1 cellular context compared by ENCODE assay signal in the genomic region with DNA sequence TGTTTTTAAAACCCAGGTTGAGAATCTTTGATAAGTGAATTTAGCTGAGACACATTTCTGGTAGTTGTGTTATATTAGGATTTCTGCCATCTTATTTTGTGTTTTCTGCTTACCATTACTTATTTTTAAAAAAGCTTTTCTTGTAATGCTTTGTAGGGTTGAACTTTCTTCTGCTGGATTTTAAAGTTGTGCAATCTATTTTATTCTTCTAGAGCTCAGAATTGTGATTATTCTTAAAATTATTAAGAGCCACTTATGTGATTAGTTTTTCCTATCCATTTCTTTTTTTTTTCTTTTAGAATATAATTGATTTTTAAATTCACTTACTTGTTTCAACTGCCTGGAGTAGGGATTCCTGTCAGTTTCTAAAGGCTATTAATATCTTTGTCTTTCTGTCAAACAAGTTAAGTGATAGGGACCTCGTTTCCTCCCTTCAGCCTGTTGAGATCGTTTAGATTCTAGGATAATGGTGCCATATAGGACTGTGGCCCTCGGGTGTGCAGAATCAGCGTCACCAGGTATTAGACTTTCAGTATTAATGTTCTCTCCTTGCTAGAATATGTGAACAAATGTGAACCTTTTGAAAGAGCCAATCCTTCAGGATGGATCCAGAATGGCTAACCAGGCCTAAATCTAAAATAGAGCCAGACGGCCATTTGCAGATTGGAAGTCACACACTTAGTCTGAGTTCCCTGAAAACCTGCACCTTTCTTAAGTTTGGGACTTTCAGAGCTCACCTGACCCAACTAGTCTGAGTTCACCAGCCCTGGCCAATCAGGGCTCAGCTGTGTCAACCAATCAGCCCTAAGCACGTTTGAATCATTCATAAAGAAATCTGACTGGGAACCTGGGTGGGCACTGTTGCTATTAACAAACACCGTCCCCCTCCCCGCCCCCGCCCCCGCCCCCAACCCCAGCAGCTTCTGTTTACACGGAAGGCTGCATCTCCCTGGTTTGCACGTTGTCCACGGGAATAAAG.
TF ChIP-seq lines count a peak whose summit lies in the region.

No MANE protein-coding gene starts in this region.

TF ChIP-seq in HepG2, 621 proteins besides CTCF, POLR2A, EP300 and RAD21:
- no peak for TF ChIP-seq HNF4G (IDR thresholded peaks at IDR 0.05; ENCODE audit: borderline replicate concordance, low read depth, low read length)
- TF ChIP-seq HNF4G (CRISPR knock-in tag; IDR thresholded peaks at IDR 0.05; ENCODE audit: borderline replicate concordance, low read depth): no peak
- TF ChIP-seq, protein P1, sequence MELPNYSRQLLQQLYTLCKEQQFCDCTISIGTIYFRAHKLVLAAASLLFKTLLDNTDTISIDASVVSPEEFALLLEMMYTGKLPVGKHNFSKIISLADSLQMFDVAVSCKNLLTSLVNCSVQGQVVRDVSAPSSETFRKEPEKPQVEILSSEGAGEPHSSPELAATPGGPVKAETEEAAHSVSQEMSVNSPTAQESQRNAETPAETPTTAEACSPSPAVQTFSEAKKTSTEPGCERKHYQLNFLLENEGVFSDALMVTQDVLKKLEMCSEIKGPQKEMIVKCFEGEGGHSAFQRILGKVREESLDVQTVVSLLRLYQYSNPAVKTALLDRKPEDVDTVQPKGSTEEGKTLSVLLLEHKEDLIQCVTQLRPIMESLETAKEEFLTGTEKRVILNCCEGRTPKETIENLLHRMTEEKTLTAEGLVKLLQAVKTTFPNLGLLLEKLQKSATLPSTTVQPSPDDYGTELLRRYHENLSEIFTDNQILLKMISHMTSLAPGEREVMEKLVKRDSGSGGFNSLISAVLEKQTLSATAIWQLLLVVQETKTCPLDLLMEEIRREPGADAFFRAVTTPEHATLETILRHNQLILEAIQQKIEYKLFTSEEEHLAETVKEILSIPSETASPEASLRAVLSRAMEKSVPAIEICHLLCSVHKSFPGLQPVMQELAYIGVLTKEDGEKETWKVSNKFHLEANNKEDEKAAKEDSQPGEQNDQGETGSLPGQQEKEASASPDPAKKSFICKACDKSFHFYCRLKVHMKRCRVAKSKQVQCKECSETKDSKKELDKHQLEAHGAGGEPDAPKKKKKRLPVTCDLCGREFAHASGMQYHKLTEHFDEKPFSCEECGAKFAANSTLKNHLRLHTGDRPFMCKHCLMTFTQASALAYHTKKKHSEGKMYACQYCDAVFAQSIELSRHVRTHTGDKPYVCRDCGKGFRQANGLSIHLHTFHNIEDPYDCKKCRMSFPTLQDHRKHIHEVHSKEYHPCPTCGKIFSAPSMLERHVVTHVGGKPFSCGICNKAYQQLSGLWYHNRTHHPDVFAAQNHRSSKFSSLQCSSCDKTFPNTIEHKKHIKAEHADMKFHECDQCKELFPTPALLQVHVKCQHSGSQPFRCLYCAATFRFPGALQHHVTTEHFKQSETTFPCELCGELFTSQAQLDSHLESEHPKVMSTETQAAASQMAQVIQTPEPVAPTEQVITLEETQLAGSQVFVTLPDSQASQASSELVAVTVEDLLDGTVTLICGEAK (IDR thresholded peaks at IDR 0.05): no peak
- TF ChIP-seq, protein P1 (CRISPR knock-in tag; IDR thresholded peaks at IDR 0.05): no peak
- no peak for TF ChIP-seq RFX5 (IDR thresholded peaks at IDR 0.05; ENCODE audit: low read depth, low read length)
- TF ChIP-seq ZNF549 (CRISPR knock-in tag; IDR thresholded peaks at IDR 0.05): no peak
- no peak for TF ChIP-seq SMARCE1 (IDR thresholded peaks at IDR 0.05; ENCODE audit: borderline replicate concordance)
- no peak for TF ChIP-seq FOXK2 (IDR thresholded peaks at IDR 0.05)
- TF ChIP-seq PAX8 (CRISPR knock-in tag; IDR thresholded peaks at IDR 0.05; ENCODE audit: borderline replicate concordance): no peak
- TF ChIP-seq, protein P2, sequence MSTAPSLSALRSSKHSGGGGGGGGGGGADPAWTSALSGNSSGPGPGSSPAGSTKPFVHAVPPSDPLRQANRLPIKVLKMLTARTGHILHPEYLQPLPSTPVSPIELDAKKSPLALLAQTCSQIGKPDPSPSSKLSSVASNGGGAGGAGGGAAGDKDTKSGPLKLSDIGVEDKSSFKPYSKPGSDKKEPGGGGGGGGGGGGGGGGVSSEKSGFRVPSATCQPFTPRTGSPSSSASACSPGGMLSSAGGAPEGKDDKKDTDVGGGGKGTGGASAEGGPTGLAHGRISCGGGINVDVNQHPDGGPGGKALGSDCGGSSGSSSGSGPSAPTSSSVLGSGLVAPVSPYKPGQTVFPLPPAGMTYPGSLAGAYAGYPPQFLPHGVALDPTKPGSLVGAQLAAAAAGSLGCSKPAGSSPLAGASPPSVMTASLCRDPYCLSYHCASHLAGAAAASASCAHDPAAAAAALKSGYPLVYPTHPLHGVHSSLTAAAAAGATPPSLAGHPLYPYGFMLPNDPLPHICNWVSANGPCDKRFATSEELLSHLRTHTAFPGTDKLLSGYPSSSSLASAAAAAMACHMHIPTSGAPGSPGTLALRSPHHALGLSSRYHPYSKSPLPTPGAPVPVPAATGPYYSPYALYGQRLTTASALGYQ (CRISPR knock-in tag; IDR thresholded peaks at IDR 0.05): no peak
- no peak for TF ChIP-seq FIP1L1 (IDR thresholded peaks at IDR 0.05; ENCODE audit: borderline replicate concordance, insufficient read depth, low read depth, low read length)
- no peak for TF ChIP-seq ZNF652 (CRISPR knock-in tag; IDR thresholded peaks at IDR 0.05; ENCODE audit: borderline replicate concordance, low read depth)
- TF ChIP-seq SNAPC2 (CRISPR knock-in tag; IDR thresholded peaks at IDR 0.05): no peak
- no peak for TF ChIP-seq CBX5 (CRISPR knock-in tag; IDR thresholded peaks at IDR 0.05; ENCODE audit: borderline replicate concordance)
- no peak for TF ChIP-seq NFIB (CRISPR knock-in tag; IDR thresholded peaks at IDR 0.05; ENCODE audit: borderline replicate concordance)
- TF ChIP-seq, protein P3, sequence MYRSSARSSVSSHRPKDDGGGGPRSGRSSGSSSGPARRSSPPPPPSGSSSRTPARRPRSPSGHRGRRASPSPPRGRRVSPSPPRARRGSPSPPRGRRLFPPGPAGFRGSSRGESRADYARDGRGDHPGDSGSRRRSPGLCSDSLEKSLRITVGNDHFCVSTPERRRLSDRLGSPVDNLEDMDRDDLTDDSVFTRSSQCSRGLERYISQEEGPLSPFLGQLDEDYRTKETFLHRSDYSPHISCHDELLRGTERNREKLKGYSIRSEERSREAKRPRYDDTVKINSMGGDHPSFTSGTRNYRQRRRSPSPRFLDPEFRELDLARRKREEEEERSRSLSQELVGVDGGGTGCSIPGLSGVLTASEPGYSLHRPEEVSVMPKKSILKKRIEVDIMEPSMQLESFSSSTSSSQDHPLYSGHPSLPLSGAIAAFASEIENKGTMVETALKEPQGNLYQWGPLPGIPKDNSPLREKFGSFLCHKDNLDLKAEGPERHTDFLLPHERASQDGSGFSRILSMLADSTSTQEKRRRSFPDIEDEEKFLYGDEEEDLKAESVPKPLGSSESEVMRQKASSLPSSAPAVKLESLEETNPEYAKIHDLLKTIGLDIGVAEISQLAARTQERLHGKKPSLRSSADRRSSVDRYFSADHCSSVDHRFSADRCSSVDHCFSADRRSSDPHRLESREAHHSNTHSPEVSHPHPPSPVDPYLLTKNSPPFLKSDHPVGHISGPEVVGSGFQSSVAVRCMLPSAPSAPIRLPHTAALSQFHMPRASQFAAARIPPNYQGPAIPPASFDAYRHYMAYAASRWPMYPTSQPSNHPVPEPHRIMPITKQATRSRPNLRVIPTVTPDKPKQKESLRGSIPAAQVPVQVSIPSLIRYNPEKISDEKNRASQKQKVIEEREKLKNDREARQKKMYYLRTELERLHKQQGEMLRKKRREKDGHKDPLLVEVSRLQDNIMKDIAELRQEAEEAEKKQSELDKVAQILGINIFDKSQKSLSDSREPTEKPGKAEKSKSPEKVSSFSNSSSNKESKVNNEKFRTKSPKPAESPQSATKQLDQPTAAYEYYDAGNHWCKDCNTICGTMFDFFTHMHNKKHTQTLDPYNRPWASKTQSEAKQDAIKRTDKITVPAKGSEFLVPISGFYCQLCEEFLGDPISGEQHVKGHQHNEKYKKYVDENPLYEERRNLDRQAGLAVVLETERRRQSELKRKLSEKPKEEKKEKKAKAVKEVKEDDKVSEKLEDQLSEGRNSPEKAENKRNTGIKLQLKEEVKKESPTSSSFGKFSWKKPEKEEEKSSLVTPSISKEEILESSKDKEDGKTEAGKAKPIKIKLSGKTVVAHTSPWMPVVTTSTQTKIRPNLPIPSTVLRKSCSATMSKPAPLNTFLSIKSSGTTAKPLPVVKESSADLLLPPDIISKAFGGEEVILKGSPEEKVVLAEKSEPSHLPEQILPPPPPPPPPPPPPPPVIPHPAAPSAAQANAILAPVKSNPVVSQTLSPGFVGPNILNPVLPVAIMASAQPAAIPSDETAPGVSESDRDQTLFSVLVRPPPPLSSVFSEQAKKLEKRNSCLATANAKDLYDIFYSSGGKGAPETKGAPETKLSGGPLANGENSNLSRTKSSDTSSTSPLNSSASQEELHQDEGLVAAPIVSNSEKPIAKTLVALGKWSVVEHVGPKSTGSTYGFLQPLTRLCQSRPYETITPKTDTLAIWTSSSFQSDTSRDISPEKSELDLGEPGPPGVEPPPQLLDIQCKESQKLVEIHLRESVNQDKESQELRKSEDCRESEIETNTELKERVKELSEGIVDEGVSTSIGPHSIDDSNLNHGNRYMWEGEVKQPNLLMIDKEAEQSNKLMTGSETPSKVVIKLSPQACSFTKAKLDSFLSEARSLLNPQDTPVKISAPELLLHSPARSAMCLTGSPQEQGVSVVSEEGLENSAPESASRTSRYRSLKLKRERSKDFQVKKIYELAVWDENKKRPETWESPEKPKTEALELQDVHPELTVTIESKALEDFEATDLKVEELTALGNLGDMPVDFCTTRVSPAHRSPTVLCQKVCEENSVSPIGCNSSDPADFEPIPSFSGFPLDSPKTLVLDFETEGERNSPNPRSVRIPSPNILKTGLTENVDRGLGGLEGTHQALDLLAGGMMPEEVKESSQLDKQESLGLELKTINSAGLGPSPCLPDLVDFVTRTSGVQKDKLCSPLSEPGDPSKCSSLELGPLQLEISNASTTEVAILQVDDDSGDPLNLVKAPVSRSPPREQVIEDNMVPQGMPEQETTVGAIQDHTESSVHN (CRISPR knock-in tag; IDR thresholded peaks at IDR 0.05): no peak
- TF ChIP-seq PHB2 (IDR thresholded peaks at IDR 0.05; ENCODE audit: partially characterized antibody): no peak
- TF ChIP-seq ZNF343 (CRISPR knock-in tag; IDR thresholded peaks at IDR 0.05): no peak
- TF ChIP-seq SIX1 (CRISPR knock-in tag; IDR thresholded peaks at IDR 0.05; ENCODE audit: borderline replicate concordance): no peak
- TF ChIP-seq ZNF614 (CRISPR knock-in tag; IDR thresholded peaks at IDR 0.05; ENCODE audit: borderline replicate concordance): no peak
- TF ChIP-seq, protein P4, sequence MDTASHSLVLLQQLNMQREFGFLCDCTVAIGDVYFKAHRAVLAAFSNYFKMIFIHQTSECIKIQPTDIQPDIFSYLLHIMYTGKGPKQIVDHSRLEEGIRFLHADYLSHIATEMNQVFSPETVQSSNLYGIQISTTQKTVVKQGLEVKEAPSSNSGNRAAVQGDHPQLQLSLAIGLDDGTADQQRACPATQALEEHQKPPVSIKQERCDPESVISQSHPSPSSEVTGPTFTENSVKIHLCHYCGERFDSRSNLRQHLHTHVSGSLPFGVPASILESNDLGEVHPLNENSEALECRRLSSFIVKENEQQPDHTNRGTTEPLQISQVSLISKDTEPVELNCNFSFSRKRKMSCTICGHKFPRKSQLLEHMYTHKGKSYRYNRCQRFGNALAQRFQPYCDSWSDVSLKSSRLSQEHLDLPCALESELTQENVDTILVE (CRISPR knock-in tag; IDR thresholded peaks at IDR 0.05): no peak
- no peak for TF ChIP-seq ZNF850 (CRISPR knock-in tag; conservative IDR thresholded peaks at IDR 0.05)
